Comparison of ENCODE assay signal across 15 cellular contexts in the genomic region with DNA sequence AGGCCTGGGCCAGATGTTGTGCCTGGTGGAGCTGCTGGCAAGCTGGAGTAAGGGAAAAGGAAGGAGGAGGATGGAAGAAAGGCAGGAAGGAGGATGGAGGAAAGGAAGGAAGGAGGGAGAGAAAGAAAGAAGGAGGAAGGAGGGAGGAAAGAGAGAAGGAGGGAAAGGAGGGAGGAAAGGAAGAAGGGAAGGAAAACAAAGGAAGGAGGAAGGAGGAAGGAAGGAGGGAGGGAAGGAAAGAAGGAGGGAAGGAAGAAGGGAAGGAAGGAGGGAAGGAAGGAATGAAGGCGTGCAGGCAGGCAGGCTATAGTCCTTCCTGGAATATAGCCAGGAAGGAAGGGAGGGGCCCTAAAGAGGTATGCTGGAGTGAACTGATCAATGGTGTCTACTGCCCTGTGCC.
DNase-seq lines count a peak whose midpoint lies in the region; ATAC-seq and TF ChIP-seq lines count a peak whose summit lies in the region.
"Had no signal": no experiment of that assay in that cellular context is flagged by ENCODE, and none has a peak within 500 bp of the region (broad histone marks: within the 10 kb centered on the region; RNA-seq: fewer than 3 reads in every experiment).

No MANE protein-coding gene starts in this region.

- H3K27ac ChIP-seq in HEK293 (ENCODE audit: extremely low read depth, low read depth, low read length) (no peak overlapping the region), mesenchymal stem cell (ENCODE audit: low read length, poor library complexity, severe bottlenecking) (no peak overlapping the region), gastroesophageal sphincter (no peak overlapping the region)
- H3K27ac ChIP-seq: C4-2B, HL-60 had no signal

- WGBS in mesenchymal stem cell: 76% methylated on average over 1 of the region's 1 CpG
- WGBS in gastroesophageal sphincter (ENCODE audit: low coverage in 1 of 2), 2 donors: 27 to 50% methylated on average over 1 of the region's 1 CpG

- peak overlapping the region; percentile 69 for H4K8ac ChIP-seq in mesenchymal stem cell (ENCODE audit: low read length)

- no peak overlapping the region for H3K4me3 ChIP-seq in HEK293 (ENCODE audit: low read depth, low read length)
- no peak overlapping the region for H3K4me3 ChIP-seq in adipocyte (ENCODE audit: low read length)
- no peak overlapping the region for H3K4me3 ChIP-seq in mesenchymal stem cell (ENCODE audit: insufficient read depth in 1 of 2, low read depth in 1 of 2, low read length in 2 of 2)
- H3K4me3 ChIP-seq in gastroesophageal sphincter: no peak overlapping the region

- peak overlapping the region; percentile 16 for H3K27ac Mint-ChIP-seq in osteocyte (ENCODE audit: unreplicated experiment)
- no peak overlapping the region for H3K27ac Mint-ChIP-seq in activated CD4-positive, alpha-beta memory T cell treated with anti-CD3 and anti-CD28 coated beads for 36 hours
- H3K27ac Mint-ChIP-seq: CD4-positive, alpha-beta memory T cell had no signal

- TF ChIP-seq CTCF in HEK293 (tag by site-specific recombination; IDR thresholded peaks at IDR 0.05) (no peak), osteocyte (IDR thresholded peaks at IDR 0.05) (no peak), gastroesophageal sphincter (IDR thresholded peaks at IDR 0.05) (no peak)

- H2AK5ac ChIP-seq in mesenchymal stem cell (ENCODE audit: low read length, severe bottlenecking): no peak overlapping the region

- H3K9ac ChIP-seq in adipocyte (ENCODE audit: low read length): no peak overlapping the region
- no peak overlapping the region for H3K9ac ChIP-seq in mesenchymal stem cell (ENCODE audit: low read length)

- H3K79me1 ChIP-seq in mesenchymal stem cell (replicated peaks; ENCODE audit: low read length, poor library complexity, severe bottlenecking): peaks cover 9% of the 10 kb centered on the region

- H3K4me1 ChIP-seq in HEK293 (ENCODE audit: control insufficient read depth, insufficient read depth, low read length) (no peaks in the 10 kb centered on the region; the same call in 1 of the 2 replicates), adipocyte (ENCODE audit: control insufficient read depth, insufficient read depth, low read length) (no peaks in the 10 kb centered on the region), mesenchymal stem cell (ENCODE audit: control insufficient read depth, insufficient read depth, low read depth, low read length) (peaks cover 4% of the 10 kb centered on the region), gastroesophageal sphincter (no peaks in the 10 kb centered on the region)
- H3K4me1 ChIP-seq: BE2C had no signal

- H3K27me3 ChIP-seq in adipocyte (replicated peaks; ENCODE audit: control insufficient read depth, insufficient read depth, low read length) (no peaks in the 10 kb centered on the region), mesenchymal stem cell (ENCODE audit: control insufficient read depth in 1 of 2, insufficient read depth in 1 of 2, low read length in 2 of 2) (no peaks in the 10 kb centered on the region), gastroesophageal sphincter (no peaks in the 10 kb centered on the region)
- H3K27me3 ChIP-seq: BE2C had no signal

- peaks cover 0 to 45% of the 10 kb centered on the region in 2 experiments; a peak in 1 of 3 replicates for H3K36me3 ChIP-seq in HEK293 (ENCODE audit: control insufficient read depth in 2 of 2, insufficient read depth in 1 of 2, low read length in 2 of 2)
- peaks cover 92% of the 10 kb centered on the region for H3K36me3 ChIP-seq in adipocyte (ENCODE audit: control insufficient read depth, insufficient read depth, low read length, severe bottlenecking)
- H3K36me3 ChIP-seq in mesenchymal stem cell (ENCODE audit: control insufficient read depth in 1 of 2, insufficient read depth in 2 of 2, low read depth in 1 of 2, low read length in 2 of 2): peaks cover 67 to 96% of the 10 kb centered on the region in 2 experiments
- H3K36me3 ChIP-seq in gastroesophageal sphincter: peaks cover 0 to 99% of the 10 kb centered on the region in 2 donors
- H3K36me3 ChIP-seq: BE2C had no signal

- H3K36me3 Mint-ChIP-seq in osteocyte (ENCODE audit: unreplicated experiment): peaks cover 82% of the 10 kb centered on the region
- no peaks in the 10 kb centered on the region for H3K36me3 Mint-ChIP-seq in activated CD4-positive, alpha-beta memory T cell treated with anti-CD3 and anti-CD28 coated beads for 36 hours
- H3K36me3 Mint-ChIP-seq: CD4-positive, alpha-beta memory T cell had no signal

- no peak overlapping the region for H3K4ac ChIP-seq in mesenchymal stem cell (ENCODE audit: low read depth in 1 of 2, low read length in 2 of 2)

- H2BK12ac ChIP-seq in mesenchymal stem cell (ENCODE audit: low read length in 2 of 2): peak overlapping the region in 1 of 2 experiments; percentile 45

- CTCF ChIA-PET in HEK293 (lab: Yijun Ruan, JAX): no interaction called here
- CTCF ChIA-PET in activated CD4-positive, alpha-beta memory T cell treated with anti-CD3 and anti-CD28 coated beads for 36 hours (lab: Charles Lee): interaction anchor here (0.6 kb wide), 1 partner anchor 353 kb away, joined by 3 read pairs; no protein-coding TSS in a partner anchor

- no peak for ATAC-seq in gastroesophageal sphincter

- no peak for TF ChIP-seq EP300 in gastroesophageal sphincter (IDR thresholded peaks at IDR 0.05)

- H2BK5ac ChIP-seq in mesenchymal stem cell (ENCODE audit: low read depth, low read length, poor library complexity, severe bottlenecking): no peak overlapping the region

- intact Hi-C loops in activated CD4-positive, alpha-beta memory T cell treated with anti-CD3 and anti-CD28 coated beads for 36 hours (cut with micrococcal nuclease): no loop called here

- no peak overlapping the region for H2BK15ac ChIP-seq in mesenchymal stem cell (ENCODE audit: low read depth, poor library complexity, severe bottlenecking)

- no peak overlapping the region for H4K91ac ChIP-seq in mesenchymal stem cell (ENCODE audit: low read length)

- no peak overlapping the region for H3K14ac ChIP-seq in mesenchymal stem cell (ENCODE audit: low read length in 2 of 2)

- no peak overlapping the region for H2AFZ ChIP-seq in mesenchymal stem cell (ENCODE audit: low read depth, low read length)

- no peak overlapping the region for H3K4me2 ChIP-seq in mesenchymal stem cell (ENCODE audit: low read length, poor library complexity, severe bottlenecking)

- DNase-seq in adipocyte (ENCODE audit: low read depth) (peak; percentile 14), mesenchymal stem cell (no peak), osteocyte (ENCODE audit: extremely low spot score, unreplicated experiment) (no peak), NCI-H2171 treated with DMSO at 0.1 percent for 48 hours (lab: John Stamatoyannopoulos, UW) (no peak), NCI-H2227 (lab: John Stamatoyannopoulos, UW; ENCODE audit: unreplicated experiment) (no peak)
- no peak for DNase-seq in activated CD4-positive, alpha-beta memory T cell treated with anti-CD3 and anti-CD28 coated beads for 36 hours
- DNase-seq: BE2C; CD4-positive, alpha-beta memory T cell; DMS79 treated with DMSO at 0.1 percent for 48 hours; EL; KBM-7 had no signal

- H3K9me3 Mint-ChIP-seq in osteocyte (ENCODE audit: unreplicated experiment): no peaks in the 10 kb centered on the region
- no peaks in the 10 kb centered on the region for H3K9me3 Mint-ChIP-seq in activated CD4-positive, alpha-beta memory T cell treated with anti-CD3 and anti-CD28 coated beads for 36 hours
- H3K9me3 Mint-ChIP-seq: CD4-positive, alpha-beta memory T cell had no signal

- H2BK120ac ChIP-seq in mesenchymal stem cell (ENCODE audit: low read depth, low read length): no peak overlapping the region

- POLR2A ChIA-PET in HEK293 (lab: Yijun Ruan, JAX): no interaction called here
- POLR2A ChIA-PET in activated CD4-positive, alpha-beta memory T cell treated with anti-CD3 and anti-CD28 coated beads for 36 hours (lab: Charles Lee): no interaction called here

- H3K18ac ChIP-seq in mesenchymal stem cell (ENCODE audit: low read depth in 1 of 2, low read length in 2 of 2): no peak overlapping the region

- no peaks in the 10 kb centered on the region for H3K9me3 ChIP-seq in HEK293 (ENCODE audit: control insufficient read depth, insufficient read depth, low read depth, low read length)
- H3K9me3 ChIP-seq in adipocyte (ENCODE audit: control insufficient read depth, low read length): no peaks in the 10 kb centered on the region
- no peaks in the 10 kb centered on the region for H3K9me3 ChIP-seq in mesenchymal stem cell (ENCODE audit: control insufficient read depth, low read length)
- no peaks in the 10 kb centered on the region for H3K9me3 ChIP-seq in gastroesophageal sphincter
- H3K9me3 ChIP-seq: BE2C had no signal

- peaks cover 2% of the 10 kb centered on the region for H3K4me1 Mint-ChIP-seq in osteocyte (ENCODE audit: unreplicated experiment)
- no peaks in the 10 kb centered on the region for H3K4me1 Mint-ChIP-seq in activated CD4-positive, alpha-beta memory T cell treated with anti-CD3 and anti-CD28 coated beads for 36 hours (ENCODE audit: low read depth)
- H3K4me1 Mint-ChIP-seq: CD4-positive, alpha-beta memory T cell had no signal

- no peak for TF ChIP-seq POLR2A in gastroesophageal sphincter (IDR thresholded peaks at IDR 0.05)

- no peak overlapping the region for H3K23ac ChIP-seq in mesenchymal stem cell (ENCODE audit: low read length in 2 of 2)

- H3K4me3 Mint-ChIP-seq in osteocyte (ENCODE audit: unreplicated experiment): no peak overlapping the region
- no peak overlapping the region for H3K4me3 Mint-ChIP-seq in activated CD4-positive, alpha-beta memory T cell treated with anti-CD3 and anti-CD28 coated beads for 36 hours
- H3K4me3 Mint-ChIP-seq: CD4-positive, alpha-beta memory T cell had no signal

- H3K27me3 Mint-ChIP-seq in osteocyte (ENCODE audit: unreplicated experiment): no peaks in the 10 kb centered on the region
- no peaks in the 10 kb centered on the region for H3K27me3 Mint-ChIP-seq in activated CD4-positive, alpha-beta memory T cell treated with anti-CD3 and anti-CD28 coated beads for 36 hours

TF ChIP-seq in HEK293, 187 proteins besides CTCF, POLR2A, EP300 and RAD21 (continues in another document):
- TF ChIP-seq ZNF335 (tag by site-specific recombination; conservative IDR thresholded peaks at IDR 0.05) (no peak), ZNF10 (tag by site-specific recombination; IDR thresholded peaks at IDR 0.05) (no peak), ZXDB (tag by site-specific recombination; IDR thresholded peaks at IDR 0.05) (no peak), ZBTB17 (tag by site-specific recombination; IDR thresholded peaks at IDR 0.05) (0 out of 2 replicates have a peak, but pooled peaks have one; percentile 23), EGR2 (tag by site-specific recombination; IDR thresholded peaks at IDR 0.05; ENCODE audit: low read depth) (no peak), GLIS2 (tag by site-specific recombination; IDR thresholded peaks at IDR 0.05) (no peak), ZNF555 (tag by site-specific recombination; conservative IDR thresholded peaks at IDR 0.05) (no peak), GLI4 (tag by site-specific recombination; IDR thresholded peaks at IDR 0.05) (0 out of 2 replicates have a peak, but pooled peaks have one; percentile 53), ZNF529 (tag by site-specific recombination; IDR thresholded peaks at IDR 0.05; ENCODE audit: insufficient replicate concordance) (no peak), SCRT1 (tag by site-specific recombination; IDR thresholded peaks at IDR 0.05; ENCODE audit: borderline replicate concordance) (no peak), ZNF366 (tag by site-specific recombination; conservative IDR thresholded peaks at IDR 0.05) (peak; percentile 99)
